Comparison of ENCODE assay signal across 1 cellular context in genomic region chr17:29760771-29761682, GRCh38.
TF ChIP-seq lines count a peak whose summit lies in the region.

No MANE protein-coding gene starts in this region.

TF ChIP-seq in H1, 55 proteins besides CTCF, POLR2A, EP300 and RAD21 (continued from another document):
- no peak for TF ChIP-seq SAP30 (IDR thresholded peaks at IDR 0.05; ENCODE audit: insufficient read depth, insufficient replicate concordance, low read length)
- TF ChIP-seq TAF7 (optimal IDR thresholded peaks at IDR 0.05; ENCODE audit: borderline replicate concordance, low read depth, low read length) = no peak
- peak; percentile 49; the same call in 1 of the 2 replicates for TF ChIP-seq PHF8 (conservative IDR thresholded peaks at IDR 0.05; ENCODE audit: low read depth, low read length)
- TF ChIP-seq SIN3A (conservative IDR thresholded peaks at IDR 0.05 in 1 of 2, IDR thresholded peaks at IDR 0.05 in 1 of 2; ENCODE audit: low read depth in 1 of 2, low read length in 2 of 2) = no peak
- TF ChIP-seq POLR2AphosphoS5 (IDR thresholded peaks at IDR 0.05; ENCODE audit: low read depth, low read length) = peak; percentile 56
- TF ChIP-seq SP1 (IDR thresholded peaks at IDR 0.05; ENCODE audit: low read depth, low read length) = no peak
- no peak for TF ChIP-seq CHD7 (IDR thresholded peaks at IDR 0.05; ENCODE audit: insufficient replicate concordance, low read length)
- TF ChIP-seq CREB1 (IDR thresholded peaks at IDR 0.05) = no peak
- no peak for TF ChIP-seq SRF (IDR thresholded peaks at IDR 0.05; ENCODE audit: low read depth, low read length)
- peak; percentile 58; the same call in 1 of the 2 replicates for TF ChIP-seq TAF1 (IDR thresholded peaks at IDR 0.05; ENCODE audit: low read depth, low read length)
- no peak for TF ChIP-seq SP4 (IDR thresholded peaks at IDR 0.05; ENCODE audit: low read length)
- no peak for TF ChIP-seq RNF2 (IDR thresholded peaks at IDR 0.05; ENCODE audit: borderline replicate concordance, low read depth, low read length, missing control alignments, poor library complexity, severe bottlenecking)
- no peak for TF ChIP-seq ATF2 (IDR thresholded peaks at IDR 0.05; ENCODE audit: low read length)
- TF ChIP-seq EGR1 (IDR thresholded peaks at IDR 0.05; ENCODE audit: borderline replicate concordance, low read depth, low read length) = peak; percentile 52
- TF ChIP-seq MAX (IDR thresholded peaks at IDR 0.05) = peak; percentile 88
- no peak for TF ChIP-seq TCF12 (IDR thresholded peaks at IDR 0.05; ENCODE audit: low read depth, low read length)
- TF ChIP-seq TBP (IDR thresholded peaks at IDR 0.05; ENCODE audit: low read depth, low read length) = no peak
- no peak for TF ChIP-seq EZH2 (IDR thresholded peaks at IDR 0.05; ENCODE audit: low read depth, low read length, severe bottlenecking)
- TF ChIP-seq SUZ12 (IDR thresholded peaks at IDR 0.05; ENCODE audit: low read length) = no peak
- TF ChIP-seq NRF1 (IDR thresholded peaks at IDR 0.05; ENCODE audit: low read depth, low read length) = no peak
- TF ChIP-seq KDM5A (IDR thresholded peaks at IDR 0.05; ENCODE audit: low read length) = no peak
- no peak for TF ChIP-seq MAFK (IDR thresholded peaks at IDR 0.05; ENCODE audit: low read depth, low read length)
- TF ChIP-seq ATF3 (IDR thresholded peaks at IDR 0.05; ENCODE audit: insufficient read depth, low read depth, low read length) = no peak
- no peak for TF ChIP-seq CBX5 (IDR thresholded peaks at IDR 0.05; ENCODE audit: low read depth, low read length)
- no peak for TF ChIP-seq TEAD4 (IDR thresholded peaks at IDR 0.05; ENCODE audit: low read depth, low read length)
- no peak for TF ChIP-seq USF2 (IDR thresholded peaks at IDR 0.05; ENCODE audit: low read length)
- TF ChIP-seq SIX5 (IDR thresholded peaks at IDR 0.05; ENCODE audit: low read depth, low read length) = no peak
- no peak for TF ChIP-seq ZNF274 (IDR thresholded peaks at IDR 0.05; ENCODE audit: borderline replicate concordance, extremely low read depth, low read length)
- no peak for TF ChIP-seq NANOG (IDR thresholded peaks at IDR 0.05; ENCODE audit: insufficient read depth, low read depth, low read length, poor library complexity, severe bottlenecking)
- TF ChIP-seq JUND (IDR thresholded peaks at IDR 0.05; ENCODE audit: low read length) = 0 out of 2 replicates have a peak, but pooled peaks have one; percentile 17
- TF ChIP-seq KDM1A (IDR thresholded peaks at IDR 0.05; ENCODE audit: borderline replicate concordance, low read length) = no peak
- TF ChIP-seq JUN (IDR thresholded peaks at IDR 0.05; ENCODE audit: low read depth, low read length) = no peak
- no peak for TF ChIP-seq CHD1 (IDR thresholded peaks at IDR 0.05; ENCODE audit: low read depth, low read length)
- no peak for TF ChIP-seq GABPA (IDR thresholded peaks at IDR 0.05; ENCODE audit: borderline replicate concordance, insufficient read depth, low read length)
- no peak for TF ChIP-seq YY1 (IDR thresholded peaks at IDR 0.05; ENCODE audit: low read depth, low read length)
- peak; percentile 85; the same call in 1 of the 2 replicates for TF ChIP-seq RBBP5 (IDR thresholded peaks at IDR 0.05; ENCODE audit: borderline replicate concordance, low read depth, low read length)
- no peak for TF ChIP-seq HDAC6 (IDR thresholded peaks at IDR 0.05; ENCODE audit: low read depth, low read length)
